In genomic region chr4:148207074-148207473, GRCh38 we compare ENCODE assay signal across 20 cellular contexts.
"Had no signal": no experiment of that assay in that cellular context is flagged by ENCODE, and none has a peak within 500 bp of the region (broad histone marks: within the 10 kb centered on the region; RNA-seq: fewer than 3 reads in every experiment).

No MANE protein-coding gene starts in this region.

- H3K27ac Mint-ChIP-seq: activated B cell treated with CpG ODN at 0.5 μM for 24 hours; activated CD8-positive, alpha-beta T cell treated with anti-CD3 and anti-CD28 coated beads for 36 hours; activated naive CD4-positive, alpha-beta T cell treated with anti-CD3 and anti-CD28 coated beads, Interleukin-2, amount 10 ng/mL, durations not matched to agents 7 days and 5 days; activated T-cell treated with anti-CD3 and anti-CD28 coated beads, Interleukin-2, amount 50 U/mL, for 24 hours; effector memory CD8-positive, alpha-beta T cell; memory B cell; progenitor cell of endocrine pancreas; T-helper 2 cell treated with Interferon-gamma antibody and Interleukin-4, amounts not matched to agents 5 μg/mL and 100 μg/mL, for 36 hours had no signal

- H3K4me1 ChIP-seq: foreskin keratinocyte, left lung had no signal

- H3K27ac ChIP-seq: ascending aorta, foreskin keratinocyte, left lung, thyroid gland had no signal

- ATAC-seq: activated CD8-positive, alpha-beta T cell treated with anti-CD3 and anti-CD28 coated beads for 36 hours; effector memory CD8-positive, alpha-beta T cell; foreskin keratinocyte; left lung; mucosa of descending colon had no signal

- H3K27me3 Mint-ChIP-seq: activated B cell treated with CpG ODN at 0.5 μM for 24 hours; activated CD8-positive, alpha-beta T cell treated with anti-CD3 and anti-CD28 coated beads for 36 hours; activated naive CD4-positive, alpha-beta T cell treated with anti-CD3 and anti-CD28 coated beads, Interleukin-2, amount 10 ng/mL, durations not matched to agents 7 days and 5 days; activated T-cell treated with anti-CD3 and anti-CD28 coated beads, Interleukin-2, amount 50 U/mL, for 24 hours; effector memory CD8-positive, alpha-beta T cell; memory B cell; naive B cell; progenitor cell of endocrine pancreas had no signal

- H3K4me1 Mint-ChIP-seq: activated naive CD4-positive, alpha-beta T cell treated with anti-CD3 and anti-CD28 coated beads, Interleukin-2, amount 10 ng/mL, durations not matched to agents 7 days and 5 days had no signal

- H3K36me3 ChIP-seq: ascending aorta, left lung, thyroid gland had no signal

- H3K36me3 Mint-ChIP-seq: activated naive CD4-positive, alpha-beta T cell treated with anti-CD3 and anti-CD28 coated beads, Interleukin-2, amount 10 ng/mL, durations not matched to agents 7 days and 5 days; memory B cell had no signal

- H3K4me3 ChIP-seq: ascending aorta, left lung, mucosa of descending colon, thyroid gland had no signal

- H3K9me3 ChIP-seq: ascending aorta, left lung, mucosa of descending colon, thyroid gland had no signal

- DNase-seq: activated B cell treated with CpG ODN at 0.5 μM for 24 hours; activated CD4-positive, alpha-beta T cell treated with anti-CD3 and anti-CD28 coated beads for 48 hours; activated CD8-positive, alpha-beta T cell treated with anti-CD3 and anti-CD28 coated beads for 36 hours; activated naive CD4-positive, alpha-beta T cell treated with anti-CD3 and anti-CD28 coated beads, Interleukin-2, amount 10 ng/mL, durations not matched to agents 7 days and 5 days; activated T-cell treated with anti-CD3 and anti-CD28 coated beads, Interleukin-2, amount 50 U/mL, for 24 hours; effector memory CD8-positive, alpha-beta T cell; foreskin keratinocyte; hippocampal formation; kidney; left lung; mucosa of descending colon; naive B cell; stimulated activated CD4-positive, alpha-beta T cell treated with anti-CD3 and anti-CD28 coated beads, Interleukin-2, amount 100 ng/mL, for 24 hours; stimulated activated naive CD4-positive, alpha-beta T cell treated with Interleukin-2 at 50 U/mL for 16 hours; thyroid gland had no signal

- H3K4me3 Mint-ChIP-seq: activated B cell treated with CpG ODN at 0.5 μM for 24 hours; activated CD8-positive, alpha-beta T cell treated with anti-CD3 and anti-CD28 coated beads for 36 hours; activated naive CD4-positive, alpha-beta T cell treated with anti-CD3 and anti-CD28 coated beads, Interleukin-2, amount 10 ng/mL, durations not matched to agents 7 days and 5 days; activated T-cell treated with anti-CD3 and anti-CD28 coated beads, Interleukin-2, amount 50 U/mL, for 24 hours; effector memory CD8-positive, alpha-beta T cell; memory B cell; neural crest cell; T-helper 2 cell treated with Interferon-gamma antibody and Interleukin-4, amounts not matched to agents 5 μg/mL and 100 μg/mL, for 36 hours had no signal

- H3K9me3 Mint-ChIP-seq: activated B cell treated with CpG ODN at 0.5 μM for 24 hours; activated CD8-positive, alpha-beta T cell treated with anti-CD3 and anti-CD28 coated beads for 36 hours; activated naive CD4-positive, alpha-beta T cell treated with anti-CD3 and anti-CD28 coated beads, Interleukin-2, amount 10 ng/mL, durations not matched to agents 7 days and 5 days; activated T-cell treated with anti-CD3 and anti-CD28 coated beads, Interleukin-2, amount 50 U/mL, for 24 hours; effector memory CD8-positive, alpha-beta T cell; memory B cell; neural crest cell; T-helper 2 cell treated with Interferon-gamma antibody and Interleukin-4, amounts not matched to agents 5 μg/mL and 100 μg/mL, for 36 hours had no signal

- H3K27me3 ChIP-seq: ascending aorta, left lung, thyroid gland had no signal
